ENCODE assay signal across 7 cellular contexts in the genomic region with DNA sequence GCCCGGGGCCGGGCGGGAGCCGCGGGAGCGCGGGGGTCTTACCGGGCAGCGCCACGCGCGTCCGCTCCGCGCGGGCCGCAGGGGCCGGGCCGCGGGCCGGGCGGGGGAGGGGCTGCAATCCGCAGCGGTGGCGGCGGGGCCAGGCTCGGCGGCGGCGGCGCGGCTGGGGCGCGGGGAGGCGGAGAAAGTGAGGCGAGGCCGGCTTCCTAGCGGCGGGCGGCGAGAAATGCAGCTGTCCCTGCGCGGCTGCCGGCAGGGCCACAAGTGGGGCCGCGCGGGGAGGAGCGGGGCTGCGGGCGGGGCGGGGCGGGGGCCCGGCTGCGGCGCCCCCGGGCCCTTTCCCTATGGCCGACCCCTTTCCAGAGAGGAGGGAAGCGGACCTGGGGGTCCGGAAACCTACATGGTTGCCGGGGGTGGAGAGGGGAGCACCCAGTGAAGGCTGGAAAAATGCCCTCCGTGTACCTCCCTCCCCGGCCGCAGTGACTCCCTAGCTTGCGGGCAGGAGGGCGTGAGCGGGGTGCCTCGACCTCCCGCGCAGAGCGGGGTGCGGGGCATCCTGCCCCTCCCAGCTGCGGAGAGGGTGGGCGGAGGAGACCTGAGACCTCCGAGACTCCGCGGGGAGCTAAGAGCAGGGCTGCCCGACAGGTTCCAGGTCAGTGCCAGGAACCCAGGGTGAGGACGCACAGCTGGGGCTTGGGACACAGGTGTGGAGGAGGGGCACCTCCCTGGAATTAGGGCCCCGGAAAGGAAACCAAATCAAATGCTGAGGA. TPM values are rescaled to one million over a fixed set of nuclear protein-coding genes. Genes with fewer than 3 reads are reported as not detected.
DNase-seq lines count a peak whose midpoint lies in the region; ATAC-seq and TF ChIP-seq lines count a peak whose summit lies in the region.

CUEDC1 (minus strand) TSS at position 230 of the 770 bp plus-strand sequence. CDS start 69,848 bp downstream, outside the sequence.

- peak; percentile 34 for TF ChIP-seq RAD21 in IMR-90 (IDR thresholded peaks at IDR 0.05; ENCODE audit: low read length)

- peak within 1 kb of the TSS; percentile 83 to 84 for H4K8ac ChIP-seq in IMR-90 (ENCODE audit: low read depth in 2 of 2, low read length in 2 of 2)

- H3K4me3 Mint-ChIP-seq in progenitor cell of endocrine pancreas (ENCODE audit: low read depth) = peak within 1 kb of the TSS; percentile 83

- H3K56ac ChIP-seq in IMR-90 (ENCODE audit: extremely low read depth, insufficient read depth, low read length) = peak within 1 kb of the TSS; percentile 97

- intact Hi-C loops in IMR-90 (cut with micrococcal nuclease) = loop anchor here (2.0 kb wide), 1 partner anchor 81 kb away; no protein-coding TSS in a partner anchor
- intact Hi-C loops in left ventricle myocardium superior (cut with micrococcal nuclease) = loop anchor here (10.0 kb wide), 1 partner anchor 61 kb away; no protein-coding TSS in a partner anchor

- peak within 1 kb of the TSS; percentile 96 for H2AK9ac ChIP-seq in IMR-90 (replicated peaks; ENCODE audit: low read depth, low read length, poor library complexity)

- H2BK5ac ChIP-seq in IMR-90 (ENCODE audit: low read depth, low read length, poor library complexity, severe bottlenecking) = peak within 1 kb of the TSS; percentile 89

- H3K79me1 ChIP-seq in IMR-90 (ENCODE audit: low read depth in 1 of 2, low read length in 2 of 2) = peaks cover 17 to 43% of the 10 kb centered on the region in 2 experiments

- no peaks in the 10 kb centered on the region for H3K27me3 ChIP-seq in IMR-90 (ENCODE audit: control insufficient read depth, insufficient read depth, low read length)

- H3K9me3 ChIP-seq in IMR-90 (ENCODE audit: control insufficient read depth, insufficient read depth, low read length) = no peaks in the 10 kb centered on the region

- peaks cover 22% of the 10 kb centered on the region for H3K9me1 ChIP-seq in IMR-90 (ENCODE audit: insufficient read depth, low read length)

- H4K5ac ChIP-seq in IMR-90 (ENCODE audit: low read depth, low read length) = peak within 1 kb of the TSS; percentile 67

- peak within 1 kb of the TSS; percentile 40; the same call in 1 of the 2 replicates for H3K18ac ChIP-seq in IMR-90 (ENCODE audit: low read depth, low read length)

- ATAC-seq in GM18505 (IDR thresholded peaks at IDR 0.05; ENCODE audit: unreplicated experiment) = peak; percentile 46
- ATAC-seq in IMR-90 (ENCODE audit: low read depth) = peak; percentile 84
- peak; percentile 76 for ATAC-seq in left ventricle myocardium superior

- in situ Hi-C loops in IMR-90 (cut with MboI; ENCODE audit: low sequenced_read_pairs) = no loop called here

- peak within 1 kb of the TSS; percentile 86 for H2BK15ac ChIP-seq in IMR-90 (ENCODE audit: low read depth, low read length)

- H3K36me3 ChIP-seq in IMR-90 (ENCODE audit: control insufficient read depth, insufficient read depth, low read length) (no peaks in the 10 kb centered on the region), urinary bladder (ENCODE audit: insufficient read depth) (no peaks in the 10 kb centered on the region)

- peak within 1 kb of the TSS; percentile 84 for H3K9ac ChIP-seq in IMR-90 (ENCODE audit: low read depth, low read length)

- no peaks in the 10 kb centered on the region for H3K9me3 Mint-ChIP-seq in progenitor cell of endocrine pancreas (ENCODE audit: low read depth)

- H3K14ac ChIP-seq in IMR-90 (replicated peaks; ENCODE audit: low read depth, low read length) = peak within 1 kb of the TSS; percentile 96

- no peaks in the 10 kb centered on the region for H4K20me1 ChIP-seq in IMR-90 (ENCODE audit: insufficient read depth, low read length)

- CTCF ChIA-PET in IMR-90 (lab: Yijun Ruan, JAX) = interaction anchor here (0.8 to 1.6 kb wide), 4 partner anchors 27 to 63 kb away, joined by 3 read pairs; no protein-coding TSS in a partner anchor

- H3K27me3 Mint-ChIP-seq in progenitor cell of endocrine pancreas = peaks cover 29% of the 10 kb centered on the region

- H3K23ac ChIP-seq in IMR-90 (ENCODE audit: low read depth, low read length) = peak within 1 kb of the TSS; percentile 92

- peak within 1 kb of the TSS; percentile 92 for H2AFZ ChIP-seq in IMR-90 (replicated peaks; ENCODE audit: low read length, poor library complexity)

- H3K27ac Mint-ChIP-seq in progenitor cell of endocrine pancreas = peak within 1 kb of the TSS; percentile 93

- H3K4me3 ChIP-seq in IMR-90 (ENCODE audit: insufficient read depth, low read depth, low read length) = peak within 1 kb of the TSS; percentile 93
- H3K4me3 ChIP-seq in urinary bladder (ENCODE audit: low read depth, low read length) = peak within 1 kb of the TSS; percentile 86

- H3K4me1 Mint-ChIP-seq in progenitor cell of endocrine pancreas (ENCODE audit: low read depth) = peaks cover 16% of the 10 kb centered on the region

- H3K27ac ChIP-seq in IMR-90 (ENCODE audit: insufficient read depth, low read length) (peak within 1 kb of the TSS; percentile 79), urinary bladder (ENCODE audit: low read depth) (peak within 1 kb of the TSS; percentile 84)

- peak within 1 kb of the TSS; percentile 92 for H3K4ac ChIP-seq in IMR-90 (ENCODE audit: low read depth, low read length)

- no peaks in the 10 kb centered on the region for H3K36me3 Mint-ChIP-seq in progenitor cell of endocrine pancreas (ENCODE audit: insufficient read depth)

- H3K4me1 ChIP-seq in IMR-90 (ENCODE audit: control insufficient read depth, insufficient read depth, low read length) (peaks cover 27% of the 10 kb centered on the region), urinary bladder (ENCODE audit: insufficient read depth) (no peaks in the 10 kb centered on the region)

- peak; percentile 52 for TF ChIP-seq CTCF in IMR-90 (conservative IDR thresholded peaks at IDR 0.05; ENCODE audit: low read depth, low read length)
- TF ChIP-seq CTCF in progenitor cell of endocrine pancreas (IDR thresholded peaks at IDR 0.05; ENCODE audit: unreplicated experiment) = peak; percentile 49

- peak within 1 kb of the TSS; percentile 87 for H2BK120ac ChIP-seq in IMR-90 (ENCODE audit: low read depth, low read length)

- DNase-seq in IMR-90 = peak; percentile 39
- peak; percentile 50 for DNase-seq in T follicular helper cell (ENCODE audit: low read depth)
- DNase-seq in amygdala (lab: John Stamatoyannopoulos, UW) = peak in 46 of 56 donors; percentile 25 to 84 (median 62)
- peak; percentile 93 for DNase-seq in left ventricle myocardium superior
- DNase-seq in progenitor cell of endocrine pancreas (ENCODE audit: low spot score, unreplicated experiment) = peak; percentile 75

- H2AK5ac ChIP-seq in IMR-90 (ENCODE audit: low read depth, low read length) = peak within 1 kb of the TSS; percentile 85

- H3K4me2 ChIP-seq in IMR-90 (ENCODE audit: low read depth, low read length) = peak within 1 kb of the TSS; percentile 89

- WGBS in IMR-90 (ENCODE audit: extremely low coverage in 2 of 2, insufficient read length in 1 of 2), 2 experiments = 0% methylated on average over 37 of the region's 79 CpGs; no CpG with 5 or more reads in 1 of the 2 experiments
- WGBS in urinary bladder = under 1% methylated on average over 79 of the region's 79 CpGs

- H4K91ac ChIP-seq in IMR-90 (ENCODE audit: insufficient read depth, low read depth, low read length) = peak within 1 kb of the TSS; percentile 94

- peak within 1 kb of the TSS; percentile 38; the same call in 1 of the 2 replicates for H2BK20ac ChIP-seq in IMR-90 (ENCODE audit: low read depth, low read length)

- POLR2A ChIA-PET in IMR-90 (lab: Charles Lee; ENCODE audit: unreplicated experiment) = interaction anchor here (0.7 to 2.5 kb wide), 4 partner anchors 30 to 99 kb away, joined by 3 to 15 read pairs (median 4); no protein-coding TSS in a partner anchor

- BruUV-seq in IMR-90 (replicated peaks; lab: Mats Ljungman, UMichigan) = no TSS peak

- dilution Hi-C loops in IMR-90 (cut with HindIII; ENCODE audit: low sequenced_read_pairs, unreplicated experiment) = no loop called here

- TF ChIP-seq POLR2A in GM18505 (IDR thresholded peaks at IDR 0.05; ENCODE audit: borderline replicate concordance, extremely low read depth, insufficient read depth, insufficient read length) (no peak), IMR-90 (IDR thresholded peaks at IDR 0.05; ENCODE audit: low read depth, low read length) (no peak)

TF ChIP-seq in IMR-90, 13 proteins besides CTCF, POLR2A, EP300 and RAD21 (continues in another document):
- TF ChIP-seq CEBPB (IDR thresholded peaks at IDR 0.05; ENCODE audit: low read depth, low read length) (no peak), RCOR1 (IDR thresholded peaks at IDR 0.05; ENCODE audit: insufficient replicate concordance, low read length) (no peak), RFX5 (IDR thresholded peaks at IDR 0.05; ENCODE audit: low read depth, low read length) (no peak), NFE2L2 (IDR thresholded peaks at IDR 0.05; ENCODE audit: low read depth, low read length) (no peak), USF2 (IDR thresholded peaks at IDR 0.05; ENCODE audit: low read depth, low read length) (no peak), MAFK (IDR thresholded peaks at IDR 0.05; ENCODE audit: low read depth, low read length) (no peak), MAZ (IDR thresholded peaks at IDR 0.05; ENCODE audit: borderline replicate concordance, low read depth, low read length) (peak; percentile 71; the same call in 1 of the 2 replicates)
- TF ChIP-seq, protein P1, sequence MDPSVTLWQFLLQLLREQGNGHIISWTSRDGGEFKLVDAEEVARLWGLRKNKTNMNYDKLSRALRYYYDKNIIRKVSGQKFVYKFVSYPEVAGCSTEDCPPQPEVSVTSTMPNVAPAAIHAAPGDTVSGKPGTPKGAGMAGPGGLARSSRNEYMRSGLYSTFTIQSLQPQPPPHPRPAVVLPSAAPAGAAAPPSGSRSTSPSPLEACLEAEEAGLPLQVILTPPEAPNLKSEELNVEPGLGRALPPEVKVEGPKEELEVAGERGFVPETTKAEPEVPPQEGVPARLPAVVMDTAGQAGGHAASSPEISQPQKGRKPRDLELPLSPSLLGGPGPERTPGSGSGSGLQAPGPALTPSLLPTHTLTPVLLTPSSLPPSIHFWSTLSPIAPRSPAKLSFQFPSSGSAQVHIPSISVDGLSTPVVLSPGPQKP (IDR thresholded peaks at IDR 0.05; ENCODE audit: borderline replicate concordance, low read depth, low read length) = no peak

RNA-seq across cellular contexts. Expression of gene CUEDC1, which starts in this region (rescaled TPM):
- total RNA-seq in IMR-90 (2012; rRNA removed) (4.1 and 4.2 TPM in 2 replicates), left ventricle myocardium superior (55.0 TPM), progenitor cell of endocrine pancreas (29.2 and 30.8 TPM in 2 replicates), urinary bladder (14.9 TPM)
- polyA plus RNA-seq in IMR-90 (2012; rRNA removed) (21.2 and 22.6 TPM in 2 replicates), urinary bladder (57.1 TPM)
- polyA plus RNA-seq in IMR-90 (2012; cell fraction: cytosol; rRNA removed) = 16.0 and 18.8 TPM in 2 replicates
- polyA plus RNA-seq in IMR-90 (2012; cell fraction: nucleus; rRNA removed; ENCODE audit: low replicate concordance) = 69.3 and 81.4 TPM in 2 replicates

Comparison
In these comparisons a context has a peak if more than half of its experiments do, and no peak if none do; other contexts are left out.
1. Peak in every context shown above with its lines: DNase-seq, ATAC-seq, H3K4me3 ChIP-seq and H3K27ac ChIP-seq.
2. DNase-seq: peak in every context shown above with its lines; median percentile 93 in left ventricle myocardium superior; 75 in progenitor cell of endocrine pancreas; 62 in amygdala; 50 in T follicular helper cell; 39 in IMR-90.